ENCODE assay signal across 24 cellular contexts in genomic region chr16:82257990-82258389, GRCh38.
"Had no signal": no experiment of that assay in that cellular context is flagged by ENCODE, and none has a peak within 500 bp of the region (broad histone marks: within the 10 kb centered on the region; RNA-seq: fewer than 3 reads in every experiment).

No MANE protein-coding gene starts in this region.

- H3K27ac Mint-ChIP-seq: dendritic cell treated with granulocyte-macrophage colony-stimulating factor and Interleukin-4, amounts not matched to agents 40 ng/mL and 50 ng/mL, for 4 days; effector memory CD8-positive, alpha-beta T cell; endodermal cell; mesothelial cell of epicardium had no signal

- H3K9me3 ChIP-seq: colonic mucosa, esophagus squamous epithelium, gastrocnemius medialis, heart right ventricle, left lung, lower lobe of right lung, mucosa of descending colon had no signal

- H3K4me1 ChIP-seq: colonic mucosa, esophagus squamous epithelium, gastrocnemius medialis, left lung, lower lobe of right lung had no signal

- H3K27ac ChIP-seq: colonic mucosa, epithelial cell of prostate, esophagus squamous epithelium, gastrocnemius medialis, heart right ventricle, left lung, lower lobe of right lung had no signal

- H3K27me3 ChIP-seq: colonic mucosa, gastrocnemius medialis, left lung had no signal

- H3K4me3 ChIP-seq: colonic mucosa, esophagus squamous epithelium, gastrocnemius medialis, heart right ventricle, left lung, lower lobe of right lung, mucosa of descending colon had no signal

- ATAC-seq: effector memory CD8-positive, alpha-beta T cell; esophagus mucosa; gastrocnemius medialis; left lung; left ventricle myocardium superior; lower lobe of right lung; mucosa of descending colon had no signal

- H3K4me1 Mint-ChIP-seq: endodermal cell, mesothelial cell of epicardium had no signal

- H3K4me3 Mint-ChIP-seq: dendritic cell treated with granulocyte-macrophage colony-stimulating factor and Interleukin-4, amounts not matched to agents 40 ng/mL and 50 ng/mL, for 4 days; effector memory CD8-positive, alpha-beta T cell; endodermal cell; mesothelial cell of epicardium had no signal

- H3K36me3 Mint-ChIP-seq: mesothelial cell of epicardium had no signal

- DNase-seq: colonic mucosa; cortex of kidney; effector CD8-positive, alpha-beta T cell; effector memory CD8-positive, alpha-beta T cell; endodermal cell; erythroblast; esophagus squamous epithelium; foreskin fibroblast; foreskin melanocyte; gastrocnemius medialis; glutamatergic neuron; head of caudate nucleus; heart right ventricle; hippocampal formation; left cardiac atrium; left lung; left ventricle myocardium superior; lower lobe of right lung; mesenchymal stem cell; mucosa of descending colon had no signal

- H3K36me3 ChIP-seq: colonic mucosa, esophagus squamous epithelium, gastrocnemius medialis, heart right ventricle, left lung, lower lobe of right lung had no signal

- H3K9me3 Mint-ChIP-seq: effector memory CD8-positive, alpha-beta T cell; endodermal cell; mesothelial cell of epicardium had no signal
